In the genomic region with DNA sequence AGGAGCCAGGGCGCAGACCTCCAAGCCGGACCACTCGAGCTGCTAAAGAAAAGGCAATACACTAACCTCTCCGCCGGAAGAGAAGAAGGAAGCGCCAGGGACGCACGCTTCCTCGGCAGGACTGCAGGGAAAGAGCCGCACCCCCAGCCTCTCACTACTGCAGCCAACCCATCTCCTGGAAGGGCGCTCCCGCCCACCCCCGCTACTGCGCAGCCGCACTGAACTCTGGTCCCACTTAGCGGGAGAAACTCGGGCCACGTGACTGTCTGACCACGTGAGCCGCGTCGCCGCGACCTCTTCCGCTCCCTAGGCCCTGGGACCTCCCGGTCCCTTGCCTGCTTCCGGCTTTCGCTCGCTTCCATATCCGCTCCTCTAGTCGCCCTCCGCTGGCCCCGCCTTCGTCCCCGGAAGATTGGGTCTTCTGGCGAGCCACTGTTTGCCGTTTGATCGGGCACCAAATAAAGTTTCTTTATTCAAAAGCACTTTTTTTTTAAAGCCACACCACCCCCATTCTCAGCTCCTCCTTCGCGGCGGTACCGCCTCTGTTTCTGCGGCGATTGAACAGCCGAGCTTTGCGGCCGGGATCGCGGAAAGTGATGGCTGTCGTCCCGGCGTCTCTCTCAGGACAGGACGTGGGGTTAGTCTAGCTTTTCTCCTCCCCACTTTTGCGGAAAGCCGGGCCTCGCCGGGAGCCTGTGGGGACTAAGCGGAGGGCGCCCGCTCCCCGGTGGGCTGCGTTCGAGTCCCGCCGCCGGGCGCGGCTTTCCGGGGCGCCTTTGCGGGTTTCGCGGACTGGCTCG, we compare ENCODE assay signal across 8 cellular contexts. TPM values are rescaled to one million over a fixed set of nuclear protein-coding genes. Genes with fewer than 3 reads are reported as not detected.
DNase-seq lines count a peak whose midpoint lies in the region; ATAC-seq lines count a peak whose summit lies in the region.

A gene with protein sequence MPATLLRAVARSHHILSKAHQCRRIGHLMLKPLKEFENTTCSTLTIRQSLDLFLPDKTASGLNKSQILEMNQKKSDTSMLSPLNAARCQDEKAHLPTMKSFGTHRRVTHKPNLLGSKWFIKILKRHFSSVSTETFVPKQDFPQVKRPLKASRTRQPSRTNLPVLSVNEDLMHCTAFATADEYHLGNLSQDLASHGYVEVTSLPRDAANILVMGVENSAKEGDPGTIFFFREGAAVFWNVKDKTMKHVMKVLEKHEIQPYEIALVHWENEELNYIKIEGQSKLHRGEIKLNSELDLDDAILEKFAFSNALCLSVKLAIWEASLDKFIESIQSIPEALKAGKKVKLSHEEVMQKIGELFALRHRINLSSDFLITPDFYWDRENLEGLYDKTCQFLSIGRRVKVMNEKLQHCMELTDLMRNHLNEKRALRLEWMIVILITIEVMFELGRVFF (minus strand): TSS at position 177 of the 800 bp plus-strand sequence. CDS start 6,315 bp downstream, outside the sequence.

- H3K4me1 Mint-ChIP-seq in immature natural killer cell: peaks cover 39 to 61% of the 10 kb centered on the region in 2 donors

- ATAC-seq in GM19023 (IDR thresholded peaks at IDR 0.05; ENCODE audit: unreplicated experiment) (peak; percentile 97), HG03280 (IDR thresholded peaks at IDR 0.05; ENCODE audit: unreplicated experiment) (peak; percentile 98)

- H3K9me3 Mint-ChIP-seq in immature natural killer cell: no peaks in the 10 kb centered on the region

- DNase-seq in AG08396 (ENCODE audit: low spot score): peak; percentile 98
- DNase-seq in NCI-H345 treated with DMSO at 0.1 percent for 48 hours (lab: John Stamatoyannopoulos, UW; ENCODE audit: unreplicated experiment): peak; percentile 99
- peak; percentile 98 for DNase-seq in activated CD4-positive, CD25-positive, alpha-beta regulatory T cell (lab: John Stamatoyannopoulos, UW)
- DNase-seq in central memory CD4-positive, alpha-beta T cell: peak; percentile 99
- peak; percentile 99 for DNase-seq in immature natural killer cell
- peak; percentile 100 for DNase-seq in smooth muscle cell of the brain vasculature (ENCODE audit: low read depth, low spot score)

- peaks cover 0 to 3% (median 0%) of the 10 kb centered on the region in 3 donors for H3K36me3 Mint-ChIP-seq in immature natural killer cell

- H3K27ac Mint-ChIP-seq in immature natural killer cell: peak within 1 kb of the TSS; percentile 86 to 96 (median 94)

- H3K27me3 Mint-ChIP-seq in immature natural killer cell (ENCODE audit: low read depth in 3 of 3): peaks cover 10 to 16% (median 11%) of the 10 kb centered on the region in 3 donors

- H3K4me3 Mint-ChIP-seq in immature natural killer cell: peak within 1 kb of the TSS; percentile 89 to 98 (median 96)

RNA-seq across cellular contexts. Expression of the gene that starts here (rescaled TPM):
- polyA plus RNA-seq in immature natural killer cell: 10 to 100 TPM in 1 of 3 donors, 1 to 10 TPM in 2; 6.4 to 13.3 (median 7.5) TPM

Comparison
In these comparisons a context has a peak if more than half of its experiments do, and no peak if none do; other contexts are left out.
1. Peak in every context shown above with its lines: DNase-seq and ATAC-seq.